In the genomic region with DNA sequence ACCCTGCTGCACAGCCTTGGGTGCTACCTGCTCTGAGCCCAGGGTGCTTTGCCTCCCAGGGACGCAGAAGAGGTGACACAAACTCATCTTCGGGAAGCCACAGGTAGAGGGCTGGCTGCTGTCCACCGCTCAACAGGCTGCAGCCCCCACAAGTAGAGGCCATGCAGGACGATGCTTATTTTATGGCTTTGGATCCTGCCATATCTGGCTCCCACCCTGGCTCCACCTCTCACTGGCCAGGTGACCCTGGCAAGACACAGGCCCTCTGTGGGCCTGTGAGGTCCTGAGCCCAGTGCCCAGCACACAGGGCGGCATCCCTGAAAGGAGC, we compare ENCODE assay signal across 14 cellular contexts. TPM values are rescaled to one million over a fixed set of nuclear protein-coding genes. Genes with fewer than 3 reads are reported as not detected.
DNase-seq lines count a peak whose midpoint lies in the region; FAIRE-seq and TF ChIP-seq lines count a peak whose summit lies in the region.
"Had no signal": no experiment of that assay in that cellular context is flagged by ENCODE, and none has a peak within 500 bp of the region (broad histone marks: within the 10 kb centered on the region; RNA-seq: fewer than 3 reads in every experiment).

No MANE protein-coding gene starts in this region.

- H3K9me3 Mint-ChIP-seq in endodermal cell (no peaks in the 10 kb centered on the region), neural crest cell (no peaks in the 10 kb centered on the region), type B pancreatic cell (no peaks in the 10 kb centered on the region)
- H3K9me3 Mint-ChIP-seq: activated B cell treated with CpG ODN at 0.5 μM for 24 hours had no signal

- no peaks in the 10 kb centered on the region for H3K9me3 ChIP-seq in WERI-Rb-1 (ENCODE audit: severe bottlenecking)
- no peaks in the 10 kb centered on the region for H3K9me3 ChIP-seq in endodermal cell (ENCODE audit: control insufficient read depth, low read length)
- H3K9me3 ChIP-seq: SJCRH30 had no signal

- DNase-seq in WERI-Rb-1: no peak
- no peak for DNase-seq in endodermal cell
- no peak for DNase-seq in neural crest cell (ENCODE audit: low read depth, low spot score)
- no peak for DNase-seq in type B pancreatic cell (ENCODE audit: extremely low spot score, unreplicated experiment)
- no peak for DNase-seq in NCI-H510A (lab: John Stamatoyannopoulos, UW)
- no peak for DNase-seq in HTR-8/SVneo (ENCODE audit: insufficient read length, low spot score)
- DNase-seq in activated CD8-positive, alpha-beta memory T cell treated with anti-CD3 and anti-CD28 coated beads for 24 hours: no peak
- DNase-seq: activated B cell treated with CpG ODN at 0.5 μM for 24 hours; activated T-cell treated with anti-CD3 and anti-CD28 coated beads for 4 hours; NCI-H187; SJCRH30; stimulated activated CD4-positive, alpha-beta T cell treated with anti-CD3 and anti-CD28 coated beads, Interleukin-4, amount 100 ng/mL, for 24 hours; stimulated activated naive CD8-positive, alpha-beta T cell treated with anti-CD3 and anti-CD28 coated beads, Interleukin-15, Interleukin-2, amounts not matched to agents 100 U/mL and 50 U/mL, for 24 hours had no signal

- TF ChIP-seq CTCF in WERI-Rb-1 (IDR thresholded peaks at IDR 0.05; ENCODE audit: low read depth, low read length) (no peak), endodermal cell (conservative IDR thresholded peaks at IDR 0.05) (no peak), neural crest cell (conservative IDR thresholded peaks at IDR 0.05) (no peak), type B pancreatic cell (conservative IDR thresholded peaks at IDR 0.05) (no peak)

- H3K27ac Mint-ChIP-seq in endodermal cell (peak overlapping the region; percentile 35), neural crest cell (ENCODE audit: unreplicated experiment) (no peak overlapping the region), type B pancreatic cell (no peak overlapping the region)
- H3K27ac Mint-ChIP-seq: activated B cell treated with CpG ODN at 0.5 μM for 24 hours had no signal

- FAIRE-seq in HTR-8/SVneo (lab: Jason Lieb, UNC): no peak
- FAIRE-seq: K562 had no signal

- H3K9ac ChIP-seq in endodermal cell (ENCODE audit: extremely low read depth, low read length, poor library complexity, severe bottlenecking): no peak overlapping the region

- H3K36me3 ChIP-seq in WERI-Rb-1 (peaks cover 19% of the 10 kb centered on the region), endodermal cell (ENCODE audit: control insufficient read depth, insufficient read depth, low read length) (no peaks in the 10 kb centered on the region)
- H3K36me3 ChIP-seq: SJCRH30 had no signal

- H3K4me1 Mint-ChIP-seq in endodermal cell (peaks cover 37% of the 10 kb centered on the region), neural crest cell (peaks cover 46% of the 10 kb centered on the region), type B pancreatic cell (ENCODE audit: unreplicated experiment) (peaks cover 38% of the 10 kb centered on the region)

- H3K27me3 Mint-ChIP-seq in endodermal cell (ENCODE audit: insufficient read depth) (no peaks in the 10 kb centered on the region), neural crest cell (ENCODE audit: low read depth) (no peaks in the 10 kb centered on the region), type B pancreatic cell (no peaks in the 10 kb centered on the region)

- H3K36me3 Mint-ChIP-seq in endodermal cell (ENCODE audit: low read depth) (peaks cover 3% of the 10 kb centered on the region), neural crest cell (ENCODE audit: low read depth) (no peaks in the 10 kb centered on the region), type B pancreatic cell (no peaks in the 10 kb centered on the region)

- H3K4me1 ChIP-seq in endodermal cell (ENCODE audit: control insufficient read depth, insufficient read depth, low read length): peaks cover 14% of the 10 kb centered on the region

- H3K27ac ChIP-seq in WERI-Rb-1 (0 out of 2 replicates have a peak overlapping the region, but pooled peaks have one; percentile 29), endodermal cell (ENCODE audit: low read depth, low read length) (no peak overlapping the region)
- H3K27ac ChIP-seq: SJCRH30 had no signal

- H3K4me3 ChIP-seq in WERI-Rb-1 (ENCODE audit: low read depth, low read length) (no peak overlapping the region), endodermal cell (ENCODE audit: low read length) (no peak overlapping the region)
- H3K4me3 ChIP-seq: K562, SJCRH30 had no signal

- WGBS in endodermal cell (ENCODE audit: insufficient coverage in 1 of 2, insufficient read length in 1 of 2), 2 experiments: 84 to 100% methylated on average over 3 to 5 of the region's 5 CpGs

- no peaks in the 10 kb centered on the region for H3K27me3 ChIP-seq in WERI-Rb-1 (ENCODE audit: insufficient read depth, low read depth, severe bottlenecking)
- no peaks in the 10 kb centered on the region for H3K27me3 ChIP-seq in endodermal cell (ENCODE audit: control insufficient read depth, insufficient read depth, low read length, poor library complexity, severe bottlenecking)
- H3K27me3 ChIP-seq: SJCRH30 had no signal

- H3K4me3 Mint-ChIP-seq in endodermal cell: no peak overlapping the region
- H3K4me3 Mint-ChIP-seq in neural crest cell: peak overlapping the region; percentile 91
- peak overlapping the region; percentile 67 for H3K4me3 Mint-ChIP-seq in type B pancreatic cell
- H3K4me3 Mint-ChIP-seq: activated B cell treated with CpG ODN at 0.5 μM for 24 hours had no signal

RNA-seq across cellular contexts. Expression of gene BCAR1, which starts 11.3 kb away (rescaled TPM):
- total RNA-seq in endodermal cell (10 to 100 TPM; 56.2 to 74.3 TPM), neural crest cell (63.8 and 64.0 TPM in 2 replicates), type B pancreatic cell (ENCODE audit: low replicate concordance) (67.2 and 73.0 TPM in 2 replicates)
- polyA plus RNA-seq in endodermal cell (2013, experiment 1 of 2): 38.6 TPM
- polyA plus RNA-seq in endodermal cell (2013, experiment 2 of 2): 33.2 TPM
- total RNA-seq: activated B cell treated with CpG ODN at 0.5 μM for 24 hours had no signal

RNA-seq across cellular contexts. Expression of gene CTRB1, which starts 44.0 kb away (rescaled TPM):
- total RNA-seq in endodermal cell (not detected), neural crest cell (not detected in 2 replicates), type B pancreatic cell (ENCODE audit: low replicate concordance) (not detected in 2 replicates)
- polyA plus RNA-seq in endodermal cell (2013, experiment 1 of 2): not detected
- not detected for polyA plus RNA-seq in endodermal cell (2013, experiment 2 of 2)
- total RNA-seq: activated B cell treated with CpG ODN at 0.5 μM for 24 hours, SJCRH30 had no signal
- polyA plus RNA-seq: K562 had no signal

RNA-seq across cellular contexts. Expression of gene CTRB2, which starts 55.8 kb away (rescaled TPM):
- not detected for total RNA-seq in endodermal cell
- polyA plus RNA-seq in endodermal cell (2013, experiment 1 of 2): not detected
- polyA plus RNA-seq in endodermal cell (2013, experiment 2 of 2): not detected
- not detected in 2 replicates for total RNA-seq in neural crest cell
- not detected in 2 replicates for total RNA-seq in type B pancreatic cell (ENCODE audit: low replicate concordance)
- total RNA-seq: activated B cell treated with CpG ODN at 0.5 μM for 24 hours, SJCRH30 had no signal
- polyA plus RNA-seq: K562 had no signal
